Comparison of ENCODE assay signal across 8 cellular contexts in the genomic region with DNA sequence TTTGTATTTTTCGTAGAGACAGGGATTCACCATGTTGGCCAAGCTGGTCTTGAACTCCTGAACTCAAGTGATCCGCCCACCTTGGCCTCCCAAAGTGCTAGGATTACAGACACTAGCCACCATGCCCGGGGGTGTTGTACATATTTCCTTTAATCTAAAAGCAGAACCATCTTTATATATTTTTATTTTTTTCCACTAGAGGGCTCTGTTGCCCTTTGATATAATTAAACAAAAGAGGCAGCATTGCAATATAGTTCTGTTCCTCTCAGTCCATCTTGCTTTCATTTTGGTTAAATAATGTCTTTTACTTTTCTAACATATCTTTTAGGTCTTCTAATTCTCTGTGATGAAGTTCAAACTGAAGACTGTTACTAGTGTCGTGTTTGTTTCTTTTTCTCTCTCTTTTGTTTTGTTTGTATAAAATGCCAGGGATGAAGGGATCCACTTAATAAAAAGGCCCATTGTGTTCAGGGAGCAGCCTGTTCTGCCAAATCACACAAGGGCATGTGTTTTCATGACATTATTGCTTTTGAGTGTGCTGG. TPM values are rescaled to one million over a fixed set of nuclear protein-coding genes. Genes with fewer than 3 reads are reported as not detected.
DNase-seq lines count a peak whose midpoint lies in the region; ATAC-seq and TF ChIP-seq lines count a peak whose summit lies in the region.

No MANE protein-coding gene starts in this region.

- H3K36me3 ChIP-seq in adrenal gland (replicated peaks in 1 of 2) (peaks cover 0 to 8% of the 10 kb centered on the region in 2 donors), heart left ventricle (peaks cover 0 to 22% (median 9%) of the 10 kb centered on the region in 9 donors)

- peak overlapping the region in 1 of 4 donors; percentile 23 for H3K4me3 ChIP-seq in adrenal gland
- H3K4me3 ChIP-seq in heart left ventricle, result no peak overlapping the region
- no peak overlapping the region for H3K4me3 ChIP-seq in retinal pigment epithelial cell (ENCODE audit: low read length)

- H3K4me1 ChIP-seq in adrenal gland (replicated peaks in 1 of 2) (peaks cover 0 to 17% of the 10 kb centered on the region in 2 donors), heart left ventricle (peaks cover 0 to 20% (median 11%) of the 10 kb centered on the region in 12 donors)

- DNase-seq in DMS 273 (lab: John Stamatoyannopoulos, UW; ENCODE audit: unreplicated experiment) (peak; percentile 76), NCI-H526 treated with DMSO at 0.1 percent for 48 hours (lab: John Stamatoyannopoulos, UW) (peak; percentile 74), adrenal gland (peak in 3 of 7 donors; percentile 16 to 35 (median 33)), heart left ventricle (no peak), retinal pigment epithelial cell (ENCODE audit: low read depth) (no peak)

- intact Hi-C loops in adrenal gland (cut with DNase I), result loop anchor here (5.0 to 10.0 kb wide), 3 partner anchors 112 to 1482 kb away; a partner anchor contains a TSS
- intact Hi-C loops in heart left ventricle (cut with DNase I), result loop anchor here (2.0 to 10.0 kb wide), 13 partner anchors 109 to 1962 kb away; a partner anchor contains a TSS

- TF ChIP-seq CTCF in adrenal gland (IDR thresholded peaks at IDR 0.05) (peak; percentile 36 to 80 (median 61)), heart left ventricle (IDR thresholded peaks at IDR 0.05) (peak; percentile 21 to 72 (median 53)), retinal pigment epithelial cell (conservative IDR thresholded peaks at IDR 0.05; ENCODE audit: low read depth, low read length) (peak; percentile 19)

- H3K27ac ChIP-seq in adrenal gland, result peak overlapping the region in 1 of 5 donors; percentile 37
- H3K27ac ChIP-seq in heart left ventricle, result peak overlapping the region in 6 of 12 donors; percentile 4 to 44 (median 14)

- H3K27me3 ChIP-seq in adrenal gland (no peaks in the 10 kb centered on the region), heart left ventricle (no peaks in the 10 kb centered on the region)

- no peak for TF ChIP-seq POLR2A in adrenal gland (IDR thresholded peaks at IDR 0.05)
- no peak for TF ChIP-seq POLR2A in heart left ventricle (IDR thresholded peaks at IDR 0.05)

- 6 to 12% (median 7%) methylated on average over 4 of the region's 4 CpGs for WGBS in adrenal gland, 4 donors
- 13 to 25% (median 17%) methylated on average over 4 of the region's 4 CpGs for WGBS in heart left ventricle, 4 donors

- peak; percentile 84 for ATAC-seq in GM19043 (IDR thresholded peaks at IDR 0.05; ENCODE audit: low read depth, unreplicated experiment)
- peak; percentile 82 for ATAC-seq in HG03442 (IDR thresholded peaks at IDR 0.05; ENCODE audit: unreplicated experiment)
- peak; percentile 67 to 89 (median 68) for ATAC-seq in heart left ventricle
- no peak for ATAC-seq in HG02763 (IDR thresholded peaks at IDR 0.05; ENCODE audit: unreplicated experiment)

- H3K9me3 ChIP-seq in adrenal gland (replicated peaks in 1 of 3), result no peaks in the 10 kb centered on the region
- H3K9me3 ChIP-seq in heart left ventricle, result no peaks in the 10 kb centered on the region

RNA-seq across cellular contexts. Expression of a gene that starts 23.4 kb away (rescaled TPM):
- total RNA-seq in adrenal gland (10 to 100 TPM; 17.3 to 74.6 (median 21.4) TPM), heart left ventricle (10 to 100 TPM in 5 of 9 donors, 1 to 10 TPM in 4; 4.3 to 18.3 (median 10.1) TPM)
- polyA plus RNA-seq in adrenal gland (10 to 100 TPM; 11.8 to 17.1 (median 16.9) TPM), heart left ventricle (1 to 10 TPM; 4.3 to 4.4 TPM)

Comparison
In these comparisons a context has a peak if more than half of its experiments do, and no peak if none do; other contexts are left out.
1. DNase-seq: peak in DMS 273 (single experiment) and NCI-H526 treated with DMSO at 0.1 percent for 48 hours (single experiment); none in heart left ventricle (0 of 5) and retinal pigment epithelial cell (single experiment).
2. Peak in every context shown above with its lines, with median percentiles within 50 percentile points of each other: CTCF ChIP-seq.